ENCODE assay signal across 27 cellular contexts in the genomic region with DNA sequence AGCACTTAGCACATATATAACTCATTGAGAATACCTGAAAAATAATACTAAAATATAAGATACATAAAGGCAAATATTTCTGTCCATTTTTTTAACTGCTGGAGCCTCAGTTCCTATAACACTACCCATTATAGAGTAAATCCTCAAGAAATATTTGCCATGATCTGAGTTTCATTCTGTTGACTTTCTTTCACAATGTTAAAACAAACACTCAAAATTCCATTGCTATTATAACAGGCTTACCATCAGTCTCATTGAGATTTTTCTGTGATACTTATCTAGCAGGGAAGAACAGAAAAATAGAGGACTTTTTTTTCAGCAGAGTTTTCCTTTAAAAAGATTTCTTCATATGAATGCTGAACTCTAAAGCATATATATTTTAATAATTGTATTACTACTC. TPM values are rescaled to one million over a fixed set of nuclear protein-coding genes. Genes with fewer than 3 reads are reported as not detected.
"Had no signal": no experiment of that assay in that cellular context is flagged by ENCODE, and none has a peak within 500 bp of the region (broad histone marks: within the 10 kb centered on the region; RNA-seq: fewer than 3 reads in every experiment).

No MANE protein-coding gene starts in this region.

- H3K9me3 Mint-ChIP-seq: activated CD4-positive, alpha-beta T cell treated with anti-CD3 and anti-CD28 coated beads, Interleukin-2, amount 10 ng/mL, durations not matched to agents 24 days and 14 days; activated naive CD4-positive, alpha-beta T cell treated with anti-CD3 and anti-CD28 coated beads for 36 hours had no signal

- H3K27me3 ChIP-seq: brain microvascular endothelial cell, cardiac muscle cell, MG63 had no signal

- H3K36me3 Mint-ChIP-seq: activated CD4-positive, alpha-beta memory T cell treated with anti-CD3 and anti-CD28 coated beads for 36 hours; activated naive CD8-positive, alpha-beta T cell had no signal

- H3K27me3 Mint-ChIP-seq: activated B cell treated with CpG ODN at 0.5 μM for 24 hours; activated CD4-positive, alpha-beta memory T cell treated with anti-CD3 and anti-CD28 coated beads for 36 hours; activated CD4-positive, alpha-beta T cell treated with anti-CD3 and anti-CD28 coated beads, Interleukin-2, amount 10 ng/mL, durations not matched to agents 24 days and 14 days; activated naive CD8-positive, alpha-beta T cell; activated T-helper 17 cell treated with anti-CD3 and anti-CD28 coated beads, Interleukin-2, amount 50 U/mL, for 72 hours; T-helper 17 cell had no signal

- H3K9me3 ChIP-seq: MG63 had no signal

- H3K27ac ChIP-seq: brain microvascular endothelial cell, cardiac muscle cell had no signal

- H3K4me3 Mint-ChIP-seq: activated B cell treated with CpG ODN at 0.5 μM for 24 hours; activated CD4-positive, alpha-beta memory T cell treated with anti-CD3 and anti-CD28 coated beads for 36 hours; activated CD4-positive, alpha-beta T cell treated with anti-CD3 and anti-CD28 coated beads, Interleukin-2, amount 10 ng/mL, durations not matched to agents 24 days and 14 days; activated naive CD4-positive, alpha-beta T cell treated with anti-CD3 and anti-CD28 coated beads for 36 hours; activated naive CD8-positive, alpha-beta T cell; activated T-helper 17 cell treated with anti-CD3 and anti-CD28 coated beads, Interleukin-2, amount 50 U/mL, for 72 hours; T-helper 17 cell had no signal

- DNase-seq: activated B cell treated with CpG ODN at 0.5 μM for 24 hours; activated CD4-positive, alpha-beta memory T cell treated with anti-CD3 and anti-CD28 coated beads for 36 hours; activated CD4-positive, alpha-beta T cell treated with anti-CD3 and anti-CD28 coated beads for 1 hour; activated CD4-positive, alpha-beta T cell treated with anti-CD3 and anti-CD28 coated beads, Interleukin-2, amount 10 ng/mL, durations not matched to agents 24 days and 14 days; activated gamma-delta T cell; activated naive CD4-positive, alpha-beta T cell treated with anti-CD3 and anti-CD28 coated beads for 36 hours; activated T-cell treated with anti-CD3 and anti-CD28 coated beads for 4 hours; activated T-cell treated with anti-CD3 and anti-CD28 coated beads, Interleukin-2, amount 50 U/mL, for 48 hours; brain microvascular endothelial cell; MG63; MV-4-11; NCI-H1092 treated with DMSO at 0.1 percent for 48 hours; NCI-H1417 treated with DMSO at 0.1 percent for 48 hours; NCI-H1694; NCI-H2029; NCI-H345; NCI-H510A treated with DMSO at 0.1 percent for 48 hours; NCI-H69; NK-92 treated with Interleukin-12 subunit alpha and Interleukin-12 subunit beta, amount 100 ng/mL, for 24 hours; OCI-M1; SHP77; T-helper 17 cell; T-helper 9 cell had no signal

- H3K4me1 Mint-ChIP-seq: activated B cell treated with CpG ODN at 0.5 μM for 24 hours; activated CD4-positive, alpha-beta T cell treated with anti-CD3 and anti-CD28 coated beads, Interleukin-2, amount 10 ng/mL, durations not matched to agents 24 days and 14 days; activated T-helper 17 cell treated with anti-CD3 and anti-CD28 coated beads, Interleukin-2, amount 50 U/mL, for 72 hours; T-helper 17 cell had no signal

- H3K27ac Mint-ChIP-seq: activated B cell treated with CpG ODN at 0.5 μM for 24 hours; activated CD4-positive, alpha-beta memory T cell treated with anti-CD3 and anti-CD28 coated beads for 36 hours; activated CD4-positive, alpha-beta T cell treated with anti-CD3 and anti-CD28 coated beads, Interleukin-2, amount 10 ng/mL, durations not matched to agents 24 days and 14 days; activated naive CD4-positive, alpha-beta T cell treated with anti-CD3 and anti-CD28 coated beads for 36 hours; activated naive CD8-positive, alpha-beta T cell; activated T-helper 17 cell treated with anti-CD3 and anti-CD28 coated beads, Interleukin-2, amount 50 U/mL, for 72 hours; T-helper 17 cell had no signal

- H3K36me3 ChIP-seq: brain microvascular endothelial cell, cardiac muscle cell, MG63 had no signal

- H3K4me3 ChIP-seq: cardiac muscle cell, MG63 had no signal

RNA-seq across cellular contexts. Expression of a gene that starts 24.5 kb away (rescaled TPM):
- total RNA-seq: activated B cell treated with CpG ODN at 0.5 μM for 24 hours; activated CD4-positive, alpha-beta memory T cell treated with anti-CD3 and anti-CD28 coated beads for 36 hours; activated CD4-positive, alpha-beta T cell treated with anti-CD3 and anti-CD28 coated beads, Interleukin-2, amount 10 ng/mL, durations not matched to agents 24 days and 14 days; activated CD8-positive, alpha-beta memory T cell treated with anti-CD3 and anti-CD28 coated beads for 36 hours; activated naive CD4-positive, alpha-beta T cell treated with anti-CD3 and anti-CD28 coated beads for 36 hours; activated T-helper 17 cell treated with anti-CD3 and anti-CD28 coated beads, Interleukin-2, amount 50 U/mL, for 72 hours; T-helper 17 cell had no signal
